Comparison of ENCODE assay signal across 8 cellular contexts in genomic region chr17:36485805-36486203, GRCh38. TPM values are rescaled to one million over a fixed set of nuclear protein-coding genes. Genes with fewer than 3 reads are reported as not detected.
A peak's percentile ranks its signal among the peaks of the same experiment; 100 is the strongest.
DNase-seq lines count a peak whose midpoint lies in the region; ATAC-seq and TF ChIP-seq lines count a peak whose summit lies in the region.

No MANE protein-coding gene starts in this region.

- peaks cover 22% of the 10 kb centered on the region for H3K36me3 Mint-ChIP-seq in Caco-2 (ENCODE audit: insufficient read depth, unreplicated experiment)
- H3K36me3 Mint-ChIP-seq in central memory CD8-positive, alpha-beta T cell (ENCODE audit: insufficient read depth) = peaks cover 14% of the 10 kb centered on the region
- peaks cover 4% of the 10 kb centered on the region for H3K36me3 Mint-ChIP-seq in natural killer cell treated with Interleukin-12 subunit alpha and Interleukin-12 subunit beta and Interleukin-15 and Interleukin-18, amount 100 ng/mL, for 72 hours

- intact Hi-C loops in Caco-2 (cut with micrococcal nuclease; ENCODE audit: unreplicated experiment) = loop anchor here (5.0 kb wide), 1 partner anchor 514 kb away; no protein-coding TSS in a partner anchor

- H3K9ac ChIP-seq in HUES48 (ENCODE audit: low read depth, low read length) = 0 out of 2 replicates have a peak overlapping the region, but pooled peaks have one; percentile 13

- H3K4me1 ChIP-seq in Caco-2 (peaks cover 6% of the 10 kb centered on the region), HUES48 (ENCODE audit: control insufficient read depth, insufficient read depth, low read length) (peaks cover 5% of the 10 kb centered on the region; the same call in 1 of the 2 replicates)

- no peaks in the 10 kb centered on the region for H3K4me1 Mint-ChIP-seq in Caco-2 (ENCODE audit: low read depth, unreplicated experiment)
- peaks cover 32% of the 10 kb centered on the region for H3K4me1 Mint-ChIP-seq in central memory CD8-positive, alpha-beta T cell
- peaks cover 33 to 34% of the 10 kb centered on the region in 2 donors for H3K4me1 Mint-ChIP-seq in natural killer cell treated with Interleukin-12 subunit alpha and Interleukin-12 subunit beta and Interleukin-15 and Interleukin-18, amount 100 ng/mL, for 72 hours (ENCODE audit: low read depth in 2 of 2)

- CTCF ChIA-PET in Caco-2 (lab: Charles Lee) = interaction anchor here (0.5 kb wide), 1 partner anchor 504 kb away, joined by 3 read pairs; no protein-coding TSS in a partner anchor

- no peaks in the 10 kb centered on the region; the same call in 1 of the 2 replicates for H3K27me3 ChIP-seq in Caco-2 (replicated peaks; ENCODE audit: control insufficient read depth, insufficient read depth, low read length)
- peaks cover 39% of the 10 kb centered on the region for H3K27me3 ChIP-seq in HUES48 (ENCODE audit: control insufficient read depth, insufficient read depth, low read length)

- no peak for DNase-seq in Caco-2
- DNase-seq in central memory CD8-positive, alpha-beta T cell (ENCODE audit: low spot score in 2 of 2) = no peak
- DNase-seq in natural killer cell treated with Interleukin-12 subunit alpha and Interleukin-12 subunit beta and Interleukin-15 and Interleukin-18, amount 100 ng/mL, for 72 hours (ENCODE audit: low spot score) = no peak
- DNase-seq in DMS 273 treated with DMSO at 0.1 percent for 48 hours (lab: John Stamatoyannopoulos, UW) = no peak
- DNase-seq in mesenteric fat pad (ENCODE audit: low spot score) = no peak

- POLR2A ChIA-PET in Caco-2 (lab: Charles Lee) = interaction anchor here (0.6 to 1.0 kb wide), 3 partner anchors 48 to 115 kb away, joined by 3 to 9 read pairs (median 3); no protein-coding TSS in a partner anchor

- TF ChIP-seq CTCF in Caco-2 (IDR thresholded peaks at IDR 0.05; ENCODE audit: insufficient read depth in 1 of 2, low read depth in 1 of 2, low read length in 1 of 2, severe bottlenecking in 1 of 2, unreplicated experiment in 1 of 2) = no peak

- ATAC-seq in central memory CD8-positive, alpha-beta T cell (replicated peaks; ENCODE audit: extremely low read depth, poor library complexity, severe bottlenecking) = no peak
- ATAC-seq in natural killer cell treated with Interleukin-12 subunit alpha and Interleukin-12 subunit beta and Interleukin-15 and Interleukin-18, amount 100 ng/mL, for 72 hours = no peak
- ATAC-seq in GM19395 (IDR thresholded peaks at IDR 0.05; ENCODE audit: unreplicated experiment) = no peak
- ATAC-seq in GM21576 (IDR thresholded peaks at IDR 0.05; ENCODE audit: unreplicated experiment) = no peak

- H3K27me3 Mint-ChIP-seq in Caco-2 (ENCODE audit: insufficient read depth, unreplicated experiment) = peaks cover 13% of the 10 kb centered on the region
- H3K27me3 Mint-ChIP-seq in central memory CD8-positive, alpha-beta T cell = peaks cover 20% of the 10 kb centered on the region
- peaks cover 15% of the 10 kb centered on the region in 2 donors for H3K27me3 Mint-ChIP-seq in natural killer cell treated with Interleukin-12 subunit alpha and Interleukin-12 subunit beta and Interleukin-15 and Interleukin-18, amount 100 ng/mL, for 72 hours

- H3K9me3 ChIP-seq in Caco-2 = no peaks in the 10 kb centered on the region
- no peaks in the 10 kb centered on the region for H3K9me3 ChIP-seq in HUES48 (ENCODE audit: control insufficient read depth, insufficient read depth, low read length)

- H3K27ac Mint-ChIP-seq in Caco-2 (ENCODE audit: unreplicated experiment) = no peak overlapping the region
- peak overlapping the region; percentile 94 for H3K27ac Mint-ChIP-seq in central memory CD8-positive, alpha-beta T cell (ENCODE audit: low read depth)
- H3K27ac Mint-ChIP-seq in natural killer cell treated with Interleukin-12 subunit alpha and Interleukin-12 subunit beta and Interleukin-15 and Interleukin-18, amount 100 ng/mL, for 72 hours = peak overlapping the region; percentile 85 to 92

- H3K4me3 ChIP-seq in Caco-2 (ENCODE audit: low read depth, low read length) = peak overlapping the region; percentile 68
- H3K4me3 ChIP-seq in HUES48 (ENCODE audit: low read depth, low read length) = peak overlapping the region; percentile 92

- TSS peak; percentile 66 for BruUV-seq in Caco-2 (replicated peaks; lab: Mats Ljungman, UMichigan)

- H3K27ac ChIP-seq in HUES48 (ENCODE audit: low read depth, low read length) = peak overlapping the region; percentile 64

- H3K9me3 Mint-ChIP-seq in Caco-2 (ENCODE audit: unreplicated experiment) = no peaks in the 10 kb centered on the region
- H3K9me3 Mint-ChIP-seq in central memory CD8-positive, alpha-beta T cell = no peaks in the 10 kb centered on the region
- H3K9me3 Mint-ChIP-seq in natural killer cell treated with Interleukin-12 subunit alpha and Interleukin-12 subunit beta and Interleukin-15 and Interleukin-18, amount 100 ng/mL, for 72 hours = no peaks in the 10 kb centered on the region

- no peaks in the 10 kb centered on the region for H3K36me3 ChIP-seq in Caco-2 (ENCODE audit: control insufficient read depth, insufficient read depth, low read length)
- peaks cover 11% of the 10 kb centered on the region; the same call in 1 of the 2 replicates for H3K36me3 ChIP-seq in HUES48 (ENCODE audit: control insufficient read depth, insufficient read depth, low read length)

- peak overlapping the region; percentile 95 for H3K4me3 Mint-ChIP-seq in Caco-2 (ENCODE audit: unreplicated experiment)
- peak overlapping the region; percentile 93 for H3K4me3 Mint-ChIP-seq in central memory CD8-positive, alpha-beta T cell
- H3K4me3 Mint-ChIP-seq in natural killer cell treated with Interleukin-12 subunit alpha and Interleukin-12 subunit beta and Interleukin-15 and Interleukin-18, amount 100 ng/mL, for 72 hours = peak overlapping the region; percentile 94

RNA-seq across cellular contexts. Expression of gene ZNHIT3, which starts 0.7 kb away (rescaled TPM):
- 58.6 and 61.9 TPM in 2 replicates for total RNA-seq in Caco-2 (2022)
- total RNA-seq in natural killer cell treated with Interleukin-12 subunit alpha and Interleukin-12 subunit beta and Interleukin-15 and Interleukin-18, amount 100 ng/mL, for 72 hours = 10 to 100 TPM; 36.8 to 38.1 TPM
- 19.1 TPM for total RNA-seq in mesenteric fat pad

RNA-seq across cellular contexts. Expression of gene MYO19, which starts 48.9 kb away (rescaled TPM):
- total RNA-seq in Caco-2 (2022) (153 and 177 TPM in 2 replicates), mesenteric fat pad (46.8 TPM)
- 100 to 1,000 TPM; 103 to 333 TPM for total RNA-seq in natural killer cell treated with Interleukin-12 subunit alpha and Interleukin-12 subunit beta and Interleukin-15 and Interleukin-18, amount 100 ng/mL, for 72 hours

RNA-seq across cellular contexts. Expression of gene PIGW, which starts 49.0 kb away (rescaled TPM):
- total RNA-seq in Caco-2 (2022) (30.9 and 33.6 TPM in 2 replicates), mesenteric fat pad (8.9 TPM)
- 10 to 100 TPM; 13.0 to 21.5 TPM for total RNA-seq in natural killer cell treated with Interleukin-12 subunit alpha and Interleukin-12 subunit beta and Interleukin-15 and Interleukin-18, amount 100 ng/mL, for 72 hours

RNA-seq across cellular contexts. Expression of gene GGNBP2, which starts 58.9 kb away (rescaled TPM):
- total RNA-seq in Caco-2 (2022) (91.3 and 91.5 TPM in 2 replicates), mesenteric fat pad (75.4 TPM)
- total RNA-seq in natural killer cell treated with Interleukin-12 subunit alpha and Interleukin-12 subunit beta and Interleukin-15 and Interleukin-18, amount 100 ng/mL, for 72 hours = 100 to 1,000 TPM; 128 to 130 TPM
